ENCODE assay signal across 10 cellular contexts in the genomic region with DNA sequence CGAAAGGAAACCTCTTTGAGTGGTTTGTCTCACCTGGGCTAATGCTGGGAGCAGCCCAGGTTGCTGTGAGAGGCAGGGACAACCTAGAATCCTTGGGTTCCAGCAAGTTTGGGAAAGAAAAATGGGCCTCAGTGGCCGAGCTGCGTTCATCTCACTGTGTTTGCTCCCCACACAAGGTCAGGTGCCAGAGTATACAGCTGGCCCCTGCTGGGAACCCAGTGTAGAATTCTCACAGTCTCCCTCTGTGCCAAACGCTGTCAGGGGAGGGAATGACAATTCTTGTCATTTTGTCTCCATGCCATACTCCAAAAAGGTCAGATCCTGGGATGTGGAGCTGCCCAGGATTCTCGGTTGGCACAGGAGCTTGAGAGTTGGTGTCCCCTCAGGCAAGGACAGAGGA. TPM values are rescaled to one million over a fixed set of nuclear protein-coding genes. Genes with fewer than 3 reads are reported as not detected.
DNase-seq lines count a peak whose midpoint lies in the region; ATAC-seq and TF ChIP-seq lines count a peak whose summit lies in the region.
"Had no signal": no experiment of that assay in that cellular context is flagged by ENCODE, and none has a peak within 500 bp of the region (broad histone marks: within the 10 kb centered on the region; RNA-seq: fewer than 3 reads in every experiment).

No MANE protein-coding gene starts in this region.

- TF ChIP-seq CTCF in right atrium auricular region (IDR thresholded peaks at IDR 0.05) (no peak), type B pancreatic cell (conservative IDR thresholded peaks at IDR 0.05) (no peak)

- intact Hi-C loops in activated CD4-positive, alpha-beta T cell treated with anti-CD3 and anti-CD28 coated beads, Interleukin-2, amount 10 ng/mL, durations not matched to agents 24 days and 14 days (cut with micrococcal nuclease): loop anchor here (1.0 kb wide), 2 partner anchors 10 to 16 kb away; no protein-coding TSS in a partner anchor
- intact Hi-C loops in activated T-helper 1 cell treated with anti-CD3 and anti-CD28 coated beads, Interleukin-12 subunit alpha, Interleukin-12 subunit beta, Interleukin-2, Interleukin-4 antibody, amounts not matched to agents 30 ng/mL and 10 ng/mL and 1 ng/mL, durations not matched to agents 14 hours and 24 hours and 36 hours (cut with micrococcal nuclease): loop anchor here (1.0 kb wide), 1 partner anchor 16 kb away; no protein-coding TSS in a partner anchor

- peak overlapping the region; percentile 86 for H3K4me3 Mint-ChIP-seq in activated CD4-positive, alpha-beta T cell treated with anti-CD3 and anti-CD28 coated beads, Interleukin-2, amount 10 ng/mL, durations not matched to agents 24 days and 14 days
- H3K4me3 Mint-ChIP-seq in activated T-helper 1 cell treated with anti-CD3 and anti-CD28 coated beads, Interleukin-12 subunit alpha, Interleukin-12 subunit beta, Interleukin-2, Interleukin-4 antibody, amounts not matched to agents 30 ng/mL and 10 ng/mL and 1 ng/mL, durations not matched to agents 14 hours and 24 hours and 36 hours: peak overlapping the region; percentile 77
- peak overlapping the region; percentile 89 to 90 for H3K4me3 Mint-ChIP-seq in stimulated activated naive CD8-positive, alpha-beta T cell treated with anti-CD3 and anti-CD28 coated beads, Interleukin-15, amount 100 ng/mL, for 72 hours
- no peak overlapping the region for H3K4me3 Mint-ChIP-seq in type B pancreatic cell

- H3K36me3 Mint-ChIP-seq in activated CD4-positive, alpha-beta T cell treated with anti-CD3 and anti-CD28 coated beads, Interleukin-2, amount 10 ng/mL, durations not matched to agents 24 days and 14 days (ENCODE audit: low read depth): peaks cover 8% of the 10 kb centered on the region
- peaks cover 7% of the 10 kb centered on the region for H3K36me3 Mint-ChIP-seq in activated T-helper 1 cell treated with anti-CD3 and anti-CD28 coated beads, Interleukin-12 subunit alpha, Interleukin-12 subunit beta, Interleukin-2, Interleukin-4 antibody, amounts not matched to agents 30 ng/mL and 10 ng/mL and 1 ng/mL, durations not matched to agents 14 hours and 24 hours and 36 hours (ENCODE audit: low read depth)
- no peaks in the 10 kb centered on the region for H3K36me3 Mint-ChIP-seq in type B pancreatic cell

- H3K27me3 Mint-ChIP-seq in activated CD4-positive, alpha-beta T cell treated with anti-CD3 and anti-CD28 coated beads, Interleukin-2, amount 10 ng/mL, durations not matched to agents 24 days and 14 days: no peaks in the 10 kb centered on the region
- H3K27me3 Mint-ChIP-seq in activated T-helper 1 cell treated with anti-CD3 and anti-CD28 coated beads, Interleukin-12 subunit alpha, Interleukin-12 subunit beta, Interleukin-2, Interleukin-4 antibody, amounts not matched to agents 30 ng/mL and 10 ng/mL and 1 ng/mL, durations not matched to agents 14 hours and 24 hours and 36 hours (ENCODE audit: insufficient read depth): no peaks in the 10 kb centered on the region
- no peaks in the 10 kb centered on the region for H3K27me3 Mint-ChIP-seq in stimulated activated naive CD8-positive, alpha-beta T cell treated with anti-CD3 and anti-CD28 coated beads, Interleukin-15, amount 100 ng/mL, for 72 hours
- H3K27me3 Mint-ChIP-seq in type B pancreatic cell: peaks cover under 1% of the 10 kb centered on the region

- DNase-seq in activated CD4-positive, alpha-beta T cell treated with anti-CD3 and anti-CD28 coated beads, Interleukin-2, amount 10 ng/mL, durations not matched to agents 24 days and 14 days: no peak
- no peak for DNase-seq in activated CD4-positive, alpha-beta T cell treated with anti-CD3 and anti-CD28 coated beads, Interleukin-2, amount 50 U/mL, for 48 hours
- DNase-seq in activated T-helper 1 cell treated with anti-CD3 and anti-CD28 coated beads, Interleukin-12 subunit alpha, Interleukin-12 subunit beta, Interleukin-2, Interleukin-4 antibody, amounts not matched to agents 30 ng/mL and 10 ng/mL and 1 ng/mL, durations not matched to agents 14 hours and 24 hours and 36 hours (ENCODE audit: low spot score): no peak
- DNase-seq in right atrium auricular region (ENCODE audit: low spot score) (no peak), type B pancreatic cell (ENCODE audit: extremely low spot score, unreplicated experiment) (no peak), DMS53 treated with DMSO at 0.1 percent for 48 hours (lab: John Stamatoyannopoulos, UW; ENCODE audit: unreplicated experiment) (no peak), NCI-H2107 treated with DMSO at 0.1 percent for 48 hours (lab: John Stamatoyannopoulos, UW; ENCODE audit: unreplicated experiment) (no peak)
- no peak for DNase-seq in stimulated activated naive CD8-positive, alpha-beta T cell treated with anti-CD3 and anti-CD28 coated beads, Interleukin-15, amount 100 ng/mL, for 72 hours
- DNase-seq: NCI-H1092, NCI-H748 treated with DMSO at 0.1 percent for 48 hours had no signal

- H3K36me3 ChIP-seq in right atrium auricular region: no peaks in the 10 kb centered on the region

- H3K4me1 ChIP-seq in right atrium auricular region: peaks cover 0 to 69% of the 10 kb centered on the region in 2 donors

- ATAC-seq in stimulated activated naive CD8-positive, alpha-beta T cell treated with anti-CD3 and anti-CD28 coated beads, Interleukin-15, amount 100 ng/mL, for 72 hours: no peak

- H3K27ac Mint-ChIP-seq in activated CD4-positive, alpha-beta T cell treated with anti-CD3 and anti-CD28 coated beads, Interleukin-2, amount 10 ng/mL, durations not matched to agents 24 days and 14 days: peak overlapping the region; percentile 62
- H3K27ac Mint-ChIP-seq in activated T-helper 1 cell treated with anti-CD3 and anti-CD28 coated beads, Interleukin-12 subunit alpha, Interleukin-12 subunit beta, Interleukin-2, Interleukin-4 antibody, amounts not matched to agents 30 ng/mL and 10 ng/mL and 1 ng/mL, durations not matched to agents 14 hours and 24 hours and 36 hours: peak overlapping the region; percentile 58
- H3K27ac Mint-ChIP-seq in stimulated activated naive CD8-positive, alpha-beta T cell treated with anti-CD3 and anti-CD28 coated beads, Interleukin-15, amount 100 ng/mL, for 72 hours: peak overlapping the region; percentile 72 to 96
- H3K27ac Mint-ChIP-seq in type B pancreatic cell: no peak overlapping the region

- no peaks in the 10 kb centered on the region for H3K27me3 ChIP-seq in right atrium auricular region

- no peaks in the 10 kb centered on the region for H3K9me3 Mint-ChIP-seq in activated CD4-positive, alpha-beta T cell treated with anti-CD3 and anti-CD28 coated beads, Interleukin-2, amount 10 ng/mL, durations not matched to agents 24 days and 14 days
- H3K9me3 Mint-ChIP-seq in activated T-helper 1 cell treated with anti-CD3 and anti-CD28 coated beads, Interleukin-12 subunit alpha, Interleukin-12 subunit beta, Interleukin-2, Interleukin-4 antibody, amounts not matched to agents 30 ng/mL and 10 ng/mL and 1 ng/mL, durations not matched to agents 14 hours and 24 hours and 36 hours: no peaks in the 10 kb centered on the region
- H3K9me3 Mint-ChIP-seq in stimulated activated naive CD8-positive, alpha-beta T cell treated with anti-CD3 and anti-CD28 coated beads, Interleukin-15, amount 100 ng/mL, for 72 hours: no peaks in the 10 kb centered on the region
- no peaks in the 10 kb centered on the region for H3K9me3 Mint-ChIP-seq in type B pancreatic cell

- H3K27ac ChIP-seq in right atrium auricular region: peak overlapping the region; percentile 77 to 80

- no peak overlapping the region for H3K4me3 ChIP-seq in right atrium auricular region

- H3K4me1 Mint-ChIP-seq in activated CD4-positive, alpha-beta T cell treated with anti-CD3 and anti-CD28 coated beads, Interleukin-2, amount 10 ng/mL, durations not matched to agents 24 days and 14 days: peaks cover 59% of the 10 kb centered on the region
- peaks cover 64% of the 10 kb centered on the region for H3K4me1 Mint-ChIP-seq in activated T-helper 1 cell treated with anti-CD3 and anti-CD28 coated beads, Interleukin-12 subunit alpha, Interleukin-12 subunit beta, Interleukin-2, Interleukin-4 antibody, amounts not matched to agents 30 ng/mL and 10 ng/mL and 1 ng/mL, durations not matched to agents 14 hours and 24 hours and 36 hours (ENCODE audit: low read depth)
- H3K4me1 Mint-ChIP-seq in stimulated activated naive CD8-positive, alpha-beta T cell treated with anti-CD3 and anti-CD28 coated beads, Interleukin-15, amount 100 ng/mL, for 72 hours: peaks cover 90% of the 10 kb centered on the region
- peaks cover 27% of the 10 kb centered on the region for H3K4me1 Mint-ChIP-seq in type B pancreatic cell (ENCODE audit: unreplicated experiment)

- no peaks in the 10 kb centered on the region for H3K9me3 ChIP-seq in right atrium auricular region

RNA-seq across cellular contexts. Expression of gene DGKZ, which starts 4.3 kb away (rescaled TPM):
- total RNA-seq in activated CD4-positive, alpha-beta T cell treated with anti-CD3 and anti-CD28 coated beads, Interleukin-2, amount 10 ng/mL, durations not matched to agents 24 days and 14 days: 87.4 and 94.7 TPM in 2 replicates
- 101 TPM in 2 replicates for total RNA-seq in activated T-helper 1 cell treated with anti-CD3 and anti-CD28 coated beads, Interleukin-12 subunit alpha, Interleukin-12 subunit beta, Interleukin-2, Interleukin-4 antibody, amounts not matched to agents 30 ng/mL and 10 ng/mL and 1 ng/mL, durations not matched to agents 14 hours and 24 hours and 36 hours
- total RNA-seq in right atrium auricular region (100 to 1,000 TPM in 1 of 2 donors, 10 to 100 TPM in 1; 91.7 to 116 TPM), type B pancreatic cell (ENCODE audit: low replicate concordance) (50.0 and 57.6 TPM in 2 replicates)

RNA-seq across cellular contexts. Expression of gene MDK, which starts 29.9 kb away (rescaled TPM):
- 5.4 and 7.1 TPM in 2 replicates for total RNA-seq in activated CD4-positive, alpha-beta T cell treated with anti-CD3 and anti-CD28 coated beads, Interleukin-2, amount 10 ng/mL, durations not matched to agents 24 days and 14 days
- 5.0 and 7.1 TPM in 2 replicates for total RNA-seq in activated T-helper 1 cell treated with anti-CD3 and anti-CD28 coated beads, Interleukin-12 subunit alpha, Interleukin-12 subunit beta, Interleukin-2, Interleukin-4 antibody, amounts not matched to agents 30 ng/mL and 10 ng/mL and 1 ng/mL, durations not matched to agents 14 hours and 24 hours and 36 hours
- 10 to 100 TPM; 11.9 to 26.4 TPM for total RNA-seq in right atrium auricular region
- total RNA-seq in type B pancreatic cell (ENCODE audit: low replicate concordance): 949 and 981 TPM in 2 replicates

RNA-seq across cellular contexts. Expression of gene CHRM4, which starts 40.0 kb away (rescaled TPM):
- total RNA-seq in activated CD4-positive, alpha-beta T cell treated with anti-CD3 and anti-CD28 coated beads, Interleukin-2, amount 10 ng/mL, durations not matched to agents 24 days and 14 days: 0.80 and 0.84 TPM in 2 replicates
- total RNA-seq in activated T-helper 1 cell treated with anti-CD3 and anti-CD28 coated beads, Interleukin-12 subunit alpha, Interleukin-12 subunit beta, Interleukin-2, Interleukin-4 antibody, amounts not matched to agents 30 ng/mL and 10 ng/mL and 1 ng/mL, durations not matched to agents 14 hours and 24 hours and 36 hours: 1.2 TPM in 2 replicates
- total RNA-seq in right atrium auricular region: under 1 TPM in 1 of 2 donors, not detected in 1; 0.28 TPM
- 0.98 and 1.0 TPM in 2 replicates for total RNA-seq in type B pancreatic cell (ENCODE audit: low replicate concordance)

Comparison
In these comparisons a context has a peak if more than half of its experiments do, and no peak if none do; other contexts are left out.
1. RNA of gene MDK, which starts 29.9 kb away (total RNA-seq): 949 to 981 TPM in type B pancreatic cell; 11.9 to 26.4 TPM in right atrium auricular region, 5.0 to 7.1 TPM in activated T-helper 1 cell treated with anti-CD3 and anti-CD28 coated beads, Interleukin-12 subunit alpha, Interleukin-12 subunit beta, Interleukin-2, Interleukin-4 antibody, amounts not matched to agents 30 ng/mL and 10 ng/mL and 1 ng/mL, durations not matched to agents 14 hours and 24 hours and 36 hours and 5.4 to 7.1 TPM in activated CD4-positive, alpha-beta T cell treated with anti-CD3 and anti-CD28 coated beads, Interleukin-2, amount 10 ng/mL, durations not matched to agents 24 days and 14 days; every median in the first group is over 10 times any median in the second.